In genomic region chr3:2156244-2156847, GRCh38 we compare ENCODE assay signal across 8 cellular contexts. TPM values are rescaled to one million over a fixed set of nuclear protein-coding genes. Genes with fewer than 3 reads are reported as not detected.
DNase-seq lines count a peak whose midpoint lies in the region; ATAC-seq and TF ChIP-seq lines count a peak whose summit lies in the region.
"Had no signal": no experiment of that assay in that cellular context is flagged by ENCODE, and none has a peak within 500 bp of the region (broad histone marks: within the 10 kb centered on the region; RNA-seq: fewer than 3 reads in every experiment).

No MANE protein-coding gene starts in this region.

- H3K4me3 ChIP-seq in SJCRH30 = no peak overlapping the region
- no peak overlapping the region for H3K4me3 ChIP-seq in ovary

- TF ChIP-seq POLR2A in GM18505 (IDR thresholded peaks at IDR 0.05; ENCODE audit: borderline replicate concordance, extremely low read depth, insufficient read depth, insufficient read length) = no peak
- no peak for TF ChIP-seq POLR2A in ovary (IDR thresholded peaks at IDR 0.05)

- H3K27ac ChIP-seq in SJCRH30 (no peak overlapping the region), ovary (no peak overlapping the region)

- DNase-seq in SJCRH30 = peak; percentile 2 to 34
- peak; percentile 22 for DNase-seq in kidney tubule cell (ENCODE audit: low spot score)
- DNase-seq in ovary = no peak

- intact Hi-C loops in ovary (cut with DNase I) = no loop called here

- no peak for TF ChIP-seq CTCF in ovary (IDR thresholded peaks at IDR 0.05)

- no peak for TF ChIP-seq EP300 in ovary (IDR thresholded peaks at IDR 0.05)

- ATAC-seq in GM18505 (IDR thresholded peaks at IDR 0.05; ENCODE audit: unreplicated experiment) = peak; percentile 69
- ATAC-seq in HG02610 (IDR thresholded peaks at IDR 0.05; ENCODE audit: unreplicated experiment) = peak; percentile 64
- no peak for ATAC-seq in GM21717 (IDR thresholded peaks at IDR 0.05; ENCODE audit: unreplicated experiment)
- ATAC-seq in HG02973 (IDR thresholded peaks at IDR 0.05; ENCODE audit: unreplicated experiment) = no peak

- H3K36me3 ChIP-seq in SJCRH30 (no peaks in the 10 kb centered on the region), ovary (no peaks in the 10 kb centered on the region)

- H3K27me3 ChIP-seq in SJCRH30 (no peaks in the 10 kb centered on the region), ovary (no peaks in the 10 kb centered on the region)

- no peaks in the 10 kb centered on the region for H3K4me1 ChIP-seq in SJCRH30
- no peaks in the 10 kb centered on the region for H3K4me1 ChIP-seq in ovary (ENCODE audit: insufficient read depth)

- 71 to 74% (median 73%) methylated on average over 19 of the region's 19 CpGs for WGBS in ovary, 3 donors

- H3K9me3 ChIP-seq in SJCRH30 (replicated peaks) (no peaks in the 10 kb centered on the region), ovary (no peaks in the 10 kb centered on the region)

RNA-seq across cellular contexts. Expression of gene CNTN4, which starts 57.7 kb away (rescaled TPM):
- total RNA-seq in SJCRH30 (2014; rRNA removed; shearing (Covaris generic)) = 5.5 and 7.6 TPM in 2 replicates
- 10 to 100 TPM in 1 of 7 donors, 1 to 10 TPM in 5, under 1 TPM in 1; 0.35 to 16.7 (median 3.0) TPM for total RNA-seq in ovary
- polyA plus RNA-seq in ovary = 1 to 10 TPM; 1.7 to 6.6 TPM
- total RNA-seq: T-helper 1 cell treated with Interleukin-12 subunit alpha and Interleukin-12 subunit beta and Interleukin-4 antibody, amounts not matched to agents 30 ng/mL and 1 ng/mL, for 36 hours had no signal

Comparison
In these comparisons a context has a peak if more than half of its experiments do, and no peak if none do; other contexts are left out.
1. ATAC-seq: peak in GM18505 (single experiment) and HG02610 (single experiment); none in GM21717 (single experiment) and HG02973 (single experiment).
2. DNase-seq: peak in SJCRH30 (2 of 2) and kidney tubule cell (single experiment); none in ovary (0 of 5).